ENCODE assay signal across 6 cellular contexts in genomic region chr17:8150194-8151119, GRCh38. TPM values are rescaled to one million over a fixed set of nuclear protein-coding genes. Genes with fewer than 3 reads are reported as not detected.
A peak's percentile ranks its signal among the peaks of the same experiment; 100 is the strongest.
DNase-seq lines count a peak whose midpoint lies in the region; ATAC-seq and TF ChIP-seq lines count a peak whose summit lies in the region.

No MANE protein-coding gene starts in this region.

- H3K27me3 ChIP-seq in HUES64 (ENCODE audit: insufficient read depth, low read length): no peaks in the 10 kb centered on the region

- no peaks in the 10 kb centered on the region for H3K9me3 Mint-ChIP-seq in chondrocyte (ENCODE audit: low read depth)

- ATAC-seq in sciatic nerve: no peak

- H3K4me1 ChIP-seq in HUES64 (ENCODE audit: insufficient read depth, low read length): peaks cover 27% of the 10 kb centered on the region

- H3K27ac Mint-ChIP-seq in chondrocyte (ENCODE audit: unreplicated experiment): peak overlapping the region; percentile 22

- H3K4me1 Mint-ChIP-seq in chondrocyte (ENCODE audit: low read depth): peaks cover 35% of the 10 kb centered on the region

- DNase-seq in chondrocyte (ENCODE audit: low spot score): no peak
- peak; percentile 73 for DNase-seq in sciatic nerve (ENCODE audit: low spot score)
- DNase-seq in HPDE6-E6E7 (ENCODE audit: extremely low spot score): no peak
- DNase-seq in LoVo (ENCODE audit: low spot score): no peak
- DNase-seq in retina: no peak

- peaks cover 31% of the 10 kb centered on the region for H3K36me3 Mint-ChIP-seq in chondrocyte (ENCODE audit: low read depth)

- no peak for TF ChIP-seq CTCF in chondrocyte (IDR thresholded peaks at IDR 0.05)

- H3K4me3 ChIP-seq in HUES64 (ENCODE audit: low read length): peak overlapping the region; percentile 63

- no peaks in the 10 kb centered on the region for H3K9me3 ChIP-seq in HUES64 (ENCODE audit: insufficient read depth, low read depth, low read length)

- H3K36me3 ChIP-seq in HUES64 (ENCODE audit: insufficient read depth, low read length): peaks cover 44% of the 10 kb centered on the region

- intact Hi-C loops in sciatic nerve (cut with DNase I): no loop called here

- WGBS in HUES64: 85% methylated on average over 18 of the region's 18 CpGs

- H3K27me3 Mint-ChIP-seq in chondrocyte (ENCODE audit: low read depth): no peaks in the 10 kb centered on the region

- H3K27ac ChIP-seq in HUES64 (ENCODE audit: low read depth, low read length): peak overlapping the region; percentile 41; the same call in 1 of the 2 replicates

- H3K4me3 Mint-ChIP-seq in chondrocyte (ENCODE audit: unreplicated experiment): peak overlapping the region; percentile 2

- no peak overlapping the region for H3K9ac ChIP-seq in HUES64 (ENCODE audit: low read depth, low read length)

RNA-seq across cellular contexts. Expression of gene PER1, which starts 1.7 kb away (rescaled TPM):
- polyA plus RNA-seq in HUES64 (2013, experiment 1 of 2): 14.0 TPM
- 18.1 TPM for polyA plus RNA-seq in HUES64 (2013, experiment 2 of 2)
- total RNA-seq in chondrocyte (68.0 to 87.6 TPM (median 75.9 TPM) in 3 replicates), sciatic nerve (182 TPM)

RNA-seq across cellular contexts. Expression of gene VAMP2, which starts 12.3 kb away (rescaled TPM):
- 14.3 TPM for polyA plus RNA-seq in HUES64 (2013, experiment 1 of 2)
- polyA plus RNA-seq in HUES64 (2013, experiment 2 of 2): 18.9 TPM
- total RNA-seq in chondrocyte (45.4 to 58.1 TPM (median 46.7 TPM) in 3 replicates), sciatic nerve (108 TPM)

RNA-seq across cellular contexts. Expression of gene TMEM107, which starts 25.7 kb away (rescaled TPM):
- polyA plus RNA-seq in HUES64 (2013, experiment 1 of 2): 29.8 TPM
- 35.4 TPM for polyA plus RNA-seq in HUES64 (2013, experiment 2 of 2)
- 7.8 to 12.1 TPM (median 8.4 TPM) in 3 replicates for total RNA-seq in chondrocyte
- 23.0 TPM for total RNA-seq in sciatic nerve

RNA-seq across cellular contexts. Expression of gene HES7, which starts 26.6 kb away (rescaled TPM):
- 0.85 TPM for polyA plus RNA-seq in HUES64 (2013, experiment 1 of 2)
- polyA plus RNA-seq in HUES64 (2013, experiment 2 of 2): 0.89 TPM
- total RNA-seq in chondrocyte (0.51 to 1.5 TPM (median 0.70 TPM) in 3 replicates), sciatic nerve (1.1 TPM)

RNA-seq across cellular contexts. Expression of gene ALOXE3, which starts 32.1 kb away (rescaled TPM):
- polyA plus RNA-seq in HUES64 (2013, experiment 1 of 2): not detected
- not detected for polyA plus RNA-seq in HUES64 (2013, experiment 2 of 2)
- 0.12 to 0.13 TPM (median 0.12 TPM) in 3 replicates for total RNA-seq in chondrocyte
- total RNA-seq in sciatic nerve: not detected
